Comparison of ENCODE assay signal across 21 cellular contexts in the genomic region with DNA sequence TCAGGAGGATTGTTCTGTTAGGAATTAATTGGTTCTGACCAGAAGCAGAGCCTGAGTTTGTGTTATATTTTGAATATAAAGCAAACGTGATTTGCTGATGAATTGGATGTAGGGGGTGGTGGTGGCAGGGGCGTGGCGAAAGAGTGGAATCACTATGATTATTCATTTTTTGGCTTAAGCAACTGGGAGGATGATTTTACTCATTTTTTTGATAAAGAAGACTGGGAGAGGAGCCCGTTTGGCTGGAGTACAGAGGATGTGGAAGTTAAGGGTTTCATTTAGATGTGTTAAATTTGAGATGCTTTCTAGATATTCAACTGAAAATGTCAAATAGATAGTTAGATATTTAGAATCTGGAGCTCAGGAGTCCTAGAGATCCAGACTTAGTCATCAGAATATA.
"Had no signal": no experiment of that assay in that cellular context is flagged by ENCODE, and none has a peak within 500 bp of the region (broad histone marks: within the 10 kb centered on the region; RNA-seq: fewer than 3 reads in every experiment).

No MANE protein-coding gene starts in this region.

- H3K4me3 ChIP-seq: cardiac muscle cell, esophagus squamous epithelium, left lung, sigmoid colon, SK-N-MC, tibial artery had no signal

- H3K4me3 Mint-ChIP-seq: activated CD4-positive, alpha-beta memory T cell treated with anti-CD3 and anti-CD28 coated beads for 36 hours; activated naive CD4-positive, alpha-beta T cell treated with anti-CD3 and anti-CD28 coated beads, Interleukin-2, amount 10 ng/mL, durations not matched to agents 7 days and 5 days; activated T-cell treated with anti-CD3 and anti-CD28 coated beads, Interleukin-2, amount 50 U/mL, for 24 hours; T-helper 2 cell treated with Interferon-gamma antibody and Interleukin-4, amounts not matched to agents 5 μg/mL and 100 μg/mL, for 36 hours; WTC11 had no signal

- H3K36me3 Mint-ChIP-seq: activated CD4-positive, alpha-beta memory T cell treated with anti-CD3 and anti-CD28 coated beads for 36 hours; WTC11 had no signal

- DNase-seq: activated CD4-positive, alpha-beta memory T cell treated with anti-CD3 and anti-CD28 coated beads for 36 hours; activated CD4-positive, alpha-beta T cell treated with anti-CD3 and anti-CD28 coated beads for 4 hours; activated effector memory CD4-positive, alpha-beta T cell treated with Interleukin-2 at 50 U/mL for 16 hours; activated naive CD4-positive, alpha-beta T cell treated with anti-CD3 and anti-CD28 coated beads, Interleukin-2, amount 10 ng/mL, durations not matched to agents 7 days and 5 days; activated T-cell treated with anti-CD3 and anti-CD28 coated beads, Interleukin-2, amount 50 U/mL, for 24 hours; dermis blood vessel endothelial cell; effector memory CD4-positive, alpha-beta T cell; esophagus squamous epithelium; foreskin melanocyte; hypothalamus; kidney; left lung; sigmoid colon; stimulated activated CD4-positive, alpha-beta T cell treated with anti-CD3 and anti-CD28 coated beads, Interleukin-4, amount 100 ng/mL, for 4 hours; stimulated activated naive CD4-positive, alpha-beta T cell; tibial artery had no signal

- H3K27ac ChIP-seq: cardiac muscle cell, esophagus squamous epithelium, left lung, parathyroid adenoma, sigmoid colon, SK-N-MC, tibial artery had no signal

- H3K4me1 Mint-ChIP-seq: WTC11 had no signal

- H3K27ac Mint-ChIP-seq: activated CD4-positive, alpha-beta memory T cell treated with anti-CD3 and anti-CD28 coated beads for 36 hours; activated naive CD4-positive, alpha-beta T cell treated with anti-CD3 and anti-CD28 coated beads, Interleukin-2, amount 10 ng/mL, durations not matched to agents 7 days and 5 days; activated T-cell treated with anti-CD3 and anti-CD28 coated beads, Interleukin-2, amount 50 U/mL, for 24 hours; T-helper 2 cell treated with Interferon-gamma antibody and Interleukin-4, amounts not matched to agents 5 μg/mL and 100 μg/mL, for 36 hours; WTC11 had no signal

- H3K27me3 Mint-ChIP-seq: activated CD4-positive, alpha-beta memory T cell treated with anti-CD3 and anti-CD28 coated beads for 36 hours; activated naive CD4-positive, alpha-beta T cell treated with anti-CD3 and anti-CD28 coated beads, Interleukin-2, amount 10 ng/mL, durations not matched to agents 7 days and 5 days had no signal

- H3K27me3 ChIP-seq: cardiac muscle cell, esophagus squamous epithelium, left lung, sigmoid colon, tibial artery had no signal

- ATAC-seq: left lung, WTC11 had no signal

- H2AFZ ChIP-seq: parathyroid adenoma had no signal

- H3K36me3 ChIP-seq: cardiac muscle cell, esophagus squamous epithelium, left lung, sigmoid colon, tibial artery had no signal

- H3K4me1 ChIP-seq: parathyroid adenoma, tibial artery had no signal

- H3K9me3 ChIP-seq: esophagus squamous epithelium, left lung, sigmoid colon, tibial artery had no signal

- H3K79me2 ChIP-seq: parathyroid adenoma had no signal

- H3K9ac ChIP-seq: parathyroid adenoma had no signal

- H3K9me3 Mint-ChIP-seq: activated CD4-positive, alpha-beta memory T cell treated with anti-CD3 and anti-CD28 coated beads for 36 hours; activated naive CD4-positive, alpha-beta T cell treated with anti-CD3 and anti-CD28 coated beads, Interleukin-2, amount 10 ng/mL, durations not matched to agents 7 days and 5 days; activated T-cell treated with anti-CD3 and anti-CD28 coated beads, Interleukin-2, amount 50 U/mL, for 24 hours; T-helper 2 cell treated with Interferon-gamma antibody and Interleukin-4, amounts not matched to agents 5 μg/mL and 100 μg/mL, for 36 hours; WTC11 had no signal
